ENCODE assay signal across 13 cellular contexts in the genomic region with DNA sequence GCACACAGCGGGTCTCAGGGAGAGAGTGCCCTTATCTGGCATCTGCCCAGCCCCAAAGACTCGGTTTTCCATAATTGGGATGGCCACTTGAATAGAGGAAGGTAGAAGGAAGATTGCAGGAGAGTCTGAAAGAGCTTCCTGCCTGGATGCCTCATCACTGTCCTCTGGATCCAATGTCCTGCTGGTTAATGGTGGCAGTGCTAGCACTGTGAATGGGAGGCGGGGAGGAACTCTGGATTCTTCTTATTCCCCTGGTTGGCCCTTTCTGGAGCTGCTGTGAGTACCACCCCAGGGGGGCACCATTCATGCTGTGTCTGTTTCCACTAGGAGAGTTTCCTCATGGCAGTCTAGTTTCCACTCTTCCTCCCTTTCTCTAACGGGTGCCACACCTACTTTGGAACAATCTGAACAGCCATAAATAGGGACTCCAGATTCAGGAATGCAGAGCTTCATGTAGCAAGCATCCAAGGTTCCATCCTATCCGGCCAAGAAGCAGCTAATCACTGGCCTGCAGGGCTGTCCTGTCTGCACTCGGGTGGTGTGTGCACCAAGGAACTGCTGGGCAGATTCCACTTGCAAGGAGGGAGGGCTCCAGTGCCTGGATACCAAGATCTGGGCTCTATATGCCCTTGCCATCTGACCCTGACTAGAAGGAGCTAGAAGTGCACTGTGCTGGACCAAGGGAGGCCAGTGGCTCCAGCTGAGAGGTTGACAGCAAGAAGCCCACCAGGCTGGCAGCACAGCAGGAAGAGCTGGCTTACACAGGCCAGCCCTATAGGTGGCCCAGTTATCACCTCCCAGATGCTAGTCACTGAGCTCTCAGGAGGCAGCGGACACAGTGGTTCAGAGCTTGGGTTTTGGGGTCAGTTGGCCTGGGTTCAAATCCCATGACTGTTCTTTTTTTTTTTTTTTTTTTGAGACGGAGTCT. TPM values are rescaled to one million over a fixed set of nuclear protein-coding genes. Genes with fewer than 3 reads are reported as not detected.
DNase-seq lines count a peak whose midpoint lies in the region; FAIRE-seq and TF ChIP-seq lines count a peak whose summit lies in the region.
"Had no signal": no experiment of that assay in that cellular context is flagged by ENCODE, and none has a peak within 500 bp of the region (broad histone marks: within the 10 kb centered on the region; RNA-seq: fewer than 3 reads in every experiment).

No MANE protein-coding gene starts in this region.

- H3K27ac Mint-ChIP-seq in mesothelial cell of epicardium = no peak overlapping the region

- no peaks in the 10 kb centered on the region for H3K79me1 ChIP-seq in mesendoderm (ENCODE audit: low read length)

- H3K36me3 ChIP-seq in A673 (ENCODE audit: insufficient read depth, low read length, poor library complexity, severe bottlenecking) (no peaks in the 10 kb centered on the region), HEK293 (ENCODE audit: control insufficient read depth in 2 of 2, insufficient read depth in 1 of 2, low read length in 2 of 2) (no peaks in the 10 kb centered on the region), ectodermal cell (ENCODE audit: control insufficient read depth, insufficient read depth, low read length) (no peaks in the 10 kb centered on the region), mesendoderm (ENCODE audit: control insufficient read depth, insufficient read depth, low read length) (no peaks in the 10 kb centered on the region)
- H3K36me3 ChIP-seq: BE2C, breast epithelium had no signal

- 77 to 80% methylated on average over 7 of the region's 8 CpGs for WGBS in ectodermal cell, 2 experiments
- no CpG with 5 or more reads among the region's 8 CpGs for WGBS in mesendoderm (ENCODE audit: extremely low coverage, insufficient coverage, low lambda C conversion rate)

- no peak for FAIRE-seq in urothelium cell line (lab: Jason Lieb, UNC)

- H2BK120ac ChIP-seq in mesendoderm (ENCODE audit: low read depth, low read length) = no peak overlapping the region

- H3K36me3 Mint-ChIP-seq in mesothelial cell of epicardium = no peaks in the 10 kb centered on the region
- H3K36me3 Mint-ChIP-seq: naive thymus-derived CD4-positive, alpha-beta T cell had no signal

- BruUV-seq in A673 (replicated peaks; lab: Mats Ljungman, UMichigan) = no TSS peak

- no peak overlapping the region for H3K9ac ChIP-seq in mesendoderm (ENCODE audit: low read length)

- no peaks in the 10 kb centered on the region for H3K9me3 ChIP-seq in A673 (ENCODE audit: low read depth, low read length, poor library complexity, severe bottlenecking)
- no peaks in the 10 kb centered on the region for H3K9me3 ChIP-seq in HEK293 (ENCODE audit: control insufficient read depth, insufficient read depth, low read depth, low read length)
- H3K9me3 ChIP-seq in ectodermal cell (ENCODE audit: control insufficient read depth, low read length) = no peaks in the 10 kb centered on the region
- H3K9me3 ChIP-seq: BE2C, breast epithelium had no signal

- no peaks in the 10 kb centered on the region for H3K9me3 Mint-ChIP-seq in mesothelial cell of epicardium

- peaks cover 27% of the 10 kb centered on the region for H3K4me1 Mint-ChIP-seq in mesothelial cell of epicardium

- no peak overlapping the region for H3K56ac ChIP-seq in mesendoderm (ENCODE audit: low read length)

- H4K8ac ChIP-seq in mesendoderm (ENCODE audit: low read depth, low read length) = no peak overlapping the region

- no peak overlapping the region for H4K5ac ChIP-seq in mesendoderm (ENCODE audit: low read length)

- intact Hi-C loops in A673 (cut with micrococcal nuclease; ENCODE audit: unreplicated experiment) = no loop called here

- no peak overlapping the region for H3K23ac ChIP-seq in mesendoderm (ENCODE audit: low read length)

- no peak overlapping the region for H3K4ac ChIP-seq in mesendoderm (ENCODE audit: low read depth, low read length)

- no peaks in the 10 kb centered on the region for H3K27me3 ChIP-seq in A673 (replicated peaks; ENCODE audit: insufficient read depth, low read depth, low read length, poor library complexity)
- H3K27me3 ChIP-seq in ectodermal cell (ENCODE audit: control insufficient read depth, insufficient read depth, low read length, poor library complexity, severe bottlenecking) = peaks cover 38% of the 10 kb centered on the region
- peaks cover 14% of the 10 kb centered on the region for H3K27me3 ChIP-seq in mesendoderm (ENCODE audit: insufficient read depth, low read length, poor library complexity)
- H3K27me3 ChIP-seq: BE2C had no signal

- H3K4me1 ChIP-seq in A673 (ENCODE audit: insufficient read depth, low read length, poor library complexity, severe bottlenecking) (peaks cover 37% of the 10 kb centered on the region), HEK293 (ENCODE audit: control insufficient read depth, insufficient read depth, low read length) (no peaks in the 10 kb centered on the region), ectodermal cell (ENCODE audit: control insufficient read depth, insufficient read depth, low read length) (peaks cover 6% of the 10 kb centered on the region), mesendoderm (ENCODE audit: control insufficient read depth, low read depth, low read length) (no peaks in the 10 kb centered on the region)

- peak; percentile 91 for DNase-seq in A673 (ENCODE audit: low spot score)
- DNase-seq in mesendoderm = peak; percentile 69
- DNase-seq in NCI-H774 (lab: John Stamatoyannopoulos, UW) = no peak
- no peak for DNase-seq in urothelium cell line (ENCODE audit: low spot score)
- DNase-seq in activated naive CD4-positive, alpha-beta T cell (lab: John Stamatoyannopoulos, UW) = no peak
- no peak for DNase-seq in mesothelial cell of epicardium (ENCODE audit: low spot score in 2 of 2, unreplicated experiment in 2 of 2)
- DNase-seq: activated CD4-positive, CD25-positive, alpha-beta regulatory T cell treated with anti-CD3 and anti-CD28 coated beads, Interleukin-2, amount 50 U/mL, for 72 hours; BE2C; naive thymus-derived CD4-positive, alpha-beta T cell; NCI-H526 treated with DMSO at 0.1 percent for 48 hours had no signal

- H3K4me3 ChIP-seq in A673 (ENCODE audit: low read depth, low read length, poor library complexity, severe bottlenecking) = no peak overlapping the region
- no peak overlapping the region for H3K4me3 ChIP-seq in HEK293 (ENCODE audit: low read depth, low read length)
- no peak overlapping the region for H3K4me3 ChIP-seq in ectodermal cell (ENCODE audit: insufficient read depth, low read depth, low read length)
- H3K4me3 ChIP-seq in mesendoderm (ENCODE audit: low read length) = no peak overlapping the region
- H3K4me3 ChIP-seq: breast epithelium had no signal

- CTCF ChIA-PET in A673 (lab: Charles Lee) = interaction anchor here (0.7 to 3.7 kb wide), 5 partner anchors 15 to 112 kb away, joined by 3 to 30 read pairs (median 3); no protein-coding TSS in a partner anchor
- CTCF ChIA-PET in HEK293 (lab: Yijun Ruan, JAX) = interaction anchor here (0.5 to 6.2 kb wide), 25 partner anchors 7 to 462 kb away, joined by 3 to 125 read pairs (median 5); no protein-coding TSS in a partner anchor

- H3K4me2 ChIP-seq in mesendoderm (ENCODE audit: low read length) = no peak overlapping the region

- H3K4me3 Mint-ChIP-seq in mesothelial cell of epicardium = no peak overlapping the region
- H3K4me3 Mint-ChIP-seq: naive thymus-derived CD4-positive, alpha-beta T cell had no signal

- no peak overlapping the region for H3K18ac ChIP-seq in mesendoderm (ENCODE audit: low read length)

- TF ChIP-seq CTCF in A673 (conservative IDR thresholded peaks at IDR 0.05; ENCODE audit: low read depth, low read length) = no peak
- no peak for TF ChIP-seq CTCF in HEK293 (tag by site-specific recombination; IDR thresholded peaks at IDR 0.05)
- no peak for TF ChIP-seq CTCF in mesothelial cell of epicardium (IDR thresholded peaks at IDR 0.05; ENCODE audit: unreplicated experiment)

- H2BK5ac ChIP-seq in mesendoderm (ENCODE audit: low read length) = no peak overlapping the region

- H3K27ac ChIP-seq in A673 (ENCODE audit: low read depth, low read length, poor library complexity, severe bottlenecking) = no peak overlapping the region
- H3K27ac ChIP-seq in HEK293 (ENCODE audit: extremely low read depth, low read depth, low read length) = no peak overlapping the region
- peak overlapping the region; percentile 12 for H3K27ac ChIP-seq in ectodermal cell (ENCODE audit: insufficient read depth, low read depth, low read length, poor library complexity, severe bottlenecking)
- H3K27ac ChIP-seq in mesendoderm (ENCODE audit: low read depth, low read length) = no peak overlapping the region

- no peak overlapping the region for H2AK5ac ChIP-seq in mesendoderm (ENCODE audit: low read length)

- POLR2A ChIA-PET in A673 (lab: Charles Lee; ENCODE audit: low non-redundant PET) = no interaction called here
- POLR2A ChIA-PET in HEK293 (lab: Yijun Ruan, JAX) = interaction anchor here (0.7 to 0.8 kb wide), 2 partner anchors 23 to 54 kb away, joined by 3 read pairs; no protein-coding TSS in a partner anchor

- no peak overlapping the region for H2BK15ac ChIP-seq in mesendoderm (replicated peaks; ENCODE audit: low read depth)

- peaks cover 23% of the 10 kb centered on the region for H3K27me3 Mint-ChIP-seq in mesothelial cell of epicardium (ENCODE audit: low read depth)

- no peaks in the 10 kb centered on the region for H3K79me2 ChIP-seq in mesendoderm (ENCODE audit: control insufficient read depth, insufficient read depth, low read length)

TF ChIP-seq in HEK293, 187 proteins besides CTCF, POLR2A, EP300 and RAD21:
- TF ChIP-seq ZNF211 (tag by site-specific recombination; IDR thresholded peaks at IDR 0.05; ENCODE audit: low read depth) = no peak
- TF ChIP-seq ZIC2 (tag by site-specific recombination; IDR thresholded peaks at IDR 0.05) = peak; percentile 97

RNA-seq across cellular contexts. Expression of a gene that starts 4.6 kb away (rescaled TPM):
- total RNA-seq in A673 (2021) (4.3 and 4.6 TPM in 2 replicates), mesothelial cell of epicardium (12.6 to 13.8 TPM (median 12.7 TPM) in 3 replicates)
- 2.4 TPM for polyA plus RNA-seq in ectodermal cell (2013, experiment 1 of 4)
- polyA plus RNA-seq in ectodermal cell (2013, experiment 2 of 4) = 2.3 TPM
- 2.7 TPM for polyA plus RNA-seq in ectodermal cell (2013, experiment 3 of 4)
- polyA plus RNA-seq in ectodermal cell (2013, experiment 4 of 4) = 3.2 TPM
- polyA plus RNA-seq in mesendoderm (2013, experiment 1 of 2) = 0.37 TPM
- polyA plus RNA-seq in mesendoderm (2013, experiment 2 of 2) = 0.39 TPM
- polyA plus RNA-seq: naive thymus-derived CD4-positive, alpha-beta T cell had no signal

RNA-seq across cellular contexts. Expression of a gene that starts 55.1 kb away (rescaled TPM):
- total RNA-seq in A673 (2021) (not detected in 2 replicates), mesothelial cell of epicardium (0.43 TPM in 1 of 3 replicates, not detected in the others)
- not detected for polyA plus RNA-seq in ectodermal cell (2013, experiment 1 of 4)
- not detected for polyA plus RNA-seq in ectodermal cell (2013, experiment 2 of 4)
- polyA plus RNA-seq in ectodermal cell (2013, experiment 3 of 4) = not detected
- not detected for polyA plus RNA-seq in ectodermal cell (2013, experiment 4 of 4)
- polyA plus RNA-seq in mesendoderm (2013, experiment 1 of 2) = not detected
- polyA plus RNA-seq in mesendoderm (2013, experiment 2 of 2) = not detected

Comparison
In these comparisons a context has a peak if more than half of its experiments do, and no peak if none do; other contexts are left out.
1. DNase-seq: peak in A673 (single experiment) and mesendoderm (single experiment); none in NCI-H774 (single experiment), urothelium cell line (single experiment), activated naive CD4-positive, alpha-beta T cell (0 of 4) and mesothelial cell of epicardium (0 of 2).